ENCODE assay signal across 1 cellular context in the genomic region with DNA sequence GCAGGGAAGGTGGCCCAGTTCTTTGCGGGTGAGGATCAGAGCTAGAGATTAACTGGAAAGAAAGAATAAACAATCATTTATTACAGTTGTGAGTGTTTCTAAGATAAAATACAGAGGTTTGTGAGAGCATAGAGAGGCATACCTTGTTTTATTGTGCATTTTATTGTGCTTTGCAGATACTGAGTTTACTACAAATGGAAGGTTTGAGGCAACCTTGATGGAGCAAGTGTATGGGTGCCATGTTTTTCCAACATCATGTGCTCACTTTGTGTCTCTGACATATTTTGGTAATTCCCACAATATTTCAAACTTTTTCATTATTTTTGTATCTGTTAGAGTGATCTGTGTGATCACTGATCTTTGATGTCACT.
TF ChIP-seq lines count a peak whose summit lies in the region.

No MANE protein-coding gene starts in this region.

TF ChIP-seq in WTC11, 78 proteins besides CTCF, POLR2A, EP300 and RAD21 (continued from another document):
- TF ChIP-seq, protein P1, sequence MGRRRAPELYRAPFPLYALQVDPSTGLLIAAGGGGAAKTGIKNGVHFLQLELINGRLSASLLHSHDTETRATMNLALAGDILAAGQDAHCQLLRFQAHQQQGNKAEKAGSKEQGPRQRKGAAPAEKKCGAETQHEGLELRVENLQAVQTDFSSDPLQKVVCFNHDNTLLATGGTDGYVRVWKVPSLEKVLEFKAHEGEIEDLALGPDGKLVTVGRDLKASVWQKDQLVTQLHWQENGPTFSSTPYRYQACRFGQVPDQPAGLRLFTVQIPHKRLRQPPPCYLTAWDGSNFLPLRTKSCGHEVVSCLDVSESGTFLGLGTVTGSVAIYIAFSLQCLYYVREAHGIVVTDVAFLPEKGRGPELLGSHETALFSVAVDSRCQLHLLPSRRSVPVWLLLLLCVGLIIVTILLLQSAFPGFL (CRISPR knock-in tag; IDR thresholded peaks at IDR 0.05; ENCODE audit: borderline replicate concordance), result no peak
- TF ChIP-seq, protein P2, sequence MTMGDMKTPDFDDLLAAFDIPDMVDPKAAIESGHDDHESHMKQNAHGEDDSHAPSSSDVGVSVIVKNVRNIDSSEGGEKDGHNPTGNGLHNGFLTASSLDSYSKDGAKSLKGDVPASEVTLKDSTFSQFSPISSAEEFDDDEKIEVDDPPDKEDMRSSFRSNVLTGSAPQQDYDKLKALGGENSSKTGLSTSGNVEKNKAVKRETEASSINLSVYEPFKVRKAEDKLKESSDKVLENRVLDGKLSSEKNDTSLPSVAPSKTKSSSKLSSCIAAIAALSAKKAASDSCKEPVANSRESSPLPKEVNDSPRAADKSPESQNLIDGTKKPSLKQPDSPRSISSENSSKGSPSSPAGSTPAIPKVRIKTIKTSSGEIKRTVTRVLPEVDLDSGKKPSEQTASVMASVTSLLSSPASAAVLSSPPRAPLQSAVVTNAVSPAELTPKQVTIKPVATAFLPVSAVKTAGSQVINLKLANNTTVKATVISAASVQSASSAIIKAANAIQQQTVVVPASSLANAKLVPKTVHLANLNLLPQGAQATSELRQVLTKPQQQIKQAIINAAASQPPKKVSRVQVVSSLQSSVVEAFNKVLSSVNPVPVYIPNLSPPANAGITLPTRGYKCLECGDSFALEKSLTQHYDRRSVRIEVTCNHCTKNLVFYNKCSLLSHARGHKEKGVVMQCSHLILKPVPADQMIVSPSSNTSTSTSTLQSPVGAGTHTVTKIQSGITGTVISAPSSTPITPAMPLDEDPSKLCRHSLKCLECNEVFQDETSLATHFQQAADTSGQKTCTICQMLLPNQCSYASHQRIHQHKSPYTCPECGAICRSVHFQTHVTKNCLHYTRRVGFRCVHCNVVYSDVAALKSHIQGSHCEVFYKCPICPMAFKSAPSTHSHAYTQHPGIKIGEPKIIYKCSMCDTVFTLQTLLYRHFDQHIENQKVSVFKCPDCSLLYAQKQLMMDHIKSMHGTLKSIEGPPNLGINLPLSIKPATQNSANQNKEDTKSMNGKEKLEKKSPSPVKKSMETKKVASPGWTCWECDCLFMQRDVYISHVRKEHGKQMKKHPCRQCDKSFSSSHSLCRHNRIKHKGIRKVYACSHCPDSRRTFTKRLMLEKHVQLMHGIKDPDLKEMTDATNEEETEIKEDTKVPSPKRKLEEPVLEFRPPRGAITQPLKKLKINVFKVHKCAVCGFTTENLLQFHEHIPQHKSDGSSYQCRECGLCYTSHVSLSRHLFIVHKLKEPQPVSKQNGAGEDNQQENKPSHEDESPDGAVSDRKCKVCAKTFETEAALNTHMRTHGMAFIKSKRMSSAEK (CRISPR knock-in tag; IDR thresholded peaks at IDR 0.05; ENCODE audit: borderline replicate concordance), result no peak
- TF ChIP-seq, protein P3, sequence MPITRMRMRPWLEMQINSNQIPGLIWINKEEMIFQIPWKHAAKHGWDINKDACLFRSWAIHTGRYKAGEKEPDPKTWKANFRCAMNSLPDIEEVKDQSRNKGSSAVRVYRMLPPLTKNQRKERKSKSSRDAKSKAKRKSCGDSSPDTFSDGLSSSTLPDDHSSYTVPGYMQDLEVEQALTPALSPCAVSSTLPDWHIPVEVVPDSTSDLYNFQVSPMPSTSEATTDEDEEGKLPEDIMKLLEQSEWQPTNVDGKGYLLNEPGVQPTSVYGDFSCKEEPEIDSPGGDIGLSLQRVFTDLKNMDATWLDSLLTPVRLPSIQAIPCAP (CRISPR knock-in tag; IDR thresholded peaks at IDR 0.05), result no peak
- TF ChIP-seq CREM (CRISPR knock-in tag; IDR thresholded peaks at IDR 0.05), result no peak
